8 cellular contexts compared by ENCODE assay signal in the genomic region with DNA sequence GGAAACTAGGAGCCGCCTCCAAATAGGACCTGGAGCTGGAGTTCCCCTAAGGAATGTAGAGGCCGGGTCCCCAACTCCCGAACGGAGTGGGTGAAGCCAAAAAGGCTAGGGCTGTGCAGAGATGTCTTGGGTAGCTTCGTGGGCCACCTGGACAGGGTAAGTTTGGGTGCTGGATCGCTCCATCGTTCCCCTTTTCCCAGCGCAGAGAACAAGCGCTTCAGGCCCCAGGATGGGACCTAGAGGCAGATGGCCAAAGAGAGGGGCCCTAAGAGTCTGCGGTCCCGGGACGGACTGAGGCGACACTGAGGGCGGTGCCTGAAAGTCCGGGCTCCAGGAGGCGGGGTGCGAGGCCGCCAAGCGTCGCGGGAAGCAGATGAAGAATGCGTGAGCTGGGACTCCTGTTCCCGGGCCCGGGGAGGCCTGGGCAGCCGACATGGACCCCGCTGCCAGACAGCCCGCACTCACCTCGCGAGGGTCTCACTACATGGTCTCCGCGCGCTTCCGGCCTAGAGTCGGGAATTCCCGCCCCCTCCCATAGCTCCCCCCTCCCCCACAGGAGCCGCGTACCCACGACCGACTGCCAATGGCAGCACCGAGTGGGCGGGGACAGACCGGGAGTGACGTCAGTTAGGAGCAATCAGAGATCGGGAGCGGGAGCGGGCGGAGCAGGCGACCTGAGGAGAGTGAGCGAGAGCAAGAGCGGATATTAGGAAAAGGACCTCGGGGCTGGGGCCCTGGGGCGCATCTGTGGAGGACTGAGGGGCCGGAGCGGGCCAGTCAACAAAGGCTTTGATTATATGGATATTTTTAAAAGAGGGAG. TPM values are rescaled to one million over a fixed set of nuclear protein-coding genes. Genes with fewer than 3 reads are reported as not detected.
DNase-seq lines count a peak whose midpoint lies in the region; ATAC-seq and TF ChIP-seq lines count a peak whose summit lies in the region.

SLC39A1 (minus strand) TSS at position 508 of the 820 bp plus-strand sequence. CDS start 822 bp downstream, outside the sequence.

- H3K4me3 Mint-ChIP-seq in GM23338, result peak within 1 kb of the TSS; percentile 81
- peak within 1 kb of the TSS; percentile 87 to 96 (median 91) for H3K4me3 Mint-ChIP-seq in naive thymus-derived CD4-positive, alpha-beta T cell
- peak within 1 kb of the TSS; percentile 87 for H3K4me3 Mint-ChIP-seq in stimulated activated memory B cell treated with anti-CD40 and anti-IgM and Interleukin-4, amounts not matched to agents 10 μg/mL and 1 μg/mL and 100 μg/mL, for 72 hours

- H3F3A ChIP-seq in GM23338 (replicated peaks; ENCODE audit: low read depth), result peaks cover 45% of the 10 kb centered on the region

- H3K9me3 ChIP-seq in RWPE2 (ENCODE audit: severe bottlenecking), result no peaks in the 10 kb centered on the region
- H3K9me3 ChIP-seq in naive thymus-derived CD4-positive, alpha-beta T cell (ENCODE audit: control insufficient read depth in 2 of 3, low read length in 3 of 3), result no peaks in the 10 kb centered on the region

- ATAC-seq in GM23338, result peak; percentile 54
- ATAC-seq in RWPE2 (ENCODE audit: low read depth), result peak; percentile 52
- peak; percentile 67 for ATAC-seq in naive thymus-derived CD4-positive, alpha-beta T cell
- peak; percentile 76 for ATAC-seq in stimulated activated memory B cell treated with anti-CD40 and anti-IgM and Interleukin-4, amounts not matched to agents 10 μg/mL and 1 μg/mL and 100 μg/mL, for 72 hours

- H3K4me2 ChIP-seq in GM23338, result peak within 1 kb of the TSS; percentile 97

- intact Hi-C loops in naive thymus-derived CD4-positive, alpha-beta T cell (cut with micrococcal nuclease), result loop anchor here (1.0 to 10.0 kb wide), 7 partner anchors 14 to 992 kb away; partner anchors contain the start of genes RPS27 (in 2 of the 2), JTB (in 1 of the 2), PBXIP1 (in 1 of the 2) and S100A6 (in 1 of the 2)

- no peaks in the 10 kb centered on the region for H4K20me1 ChIP-seq in GM23338 (replicated peaks; ENCODE audit: insufficient read depth)

- peaks cover 54% of the 10 kb centered on the region for H3K36me3 Mint-ChIP-seq in GM23338 (ENCODE audit: low read depth)
- peaks cover 0 to 14% (median 0%) of the 10 kb centered on the region in 5 donors for H3K36me3 Mint-ChIP-seq in naive thymus-derived CD4-positive, alpha-beta T cell
- peaks cover 25% of the 10 kb centered on the region for H3K36me3 Mint-ChIP-seq in stimulated activated memory B cell treated with anti-CD40 and anti-IgM and Interleukin-4, amounts not matched to agents 10 μg/mL and 1 μg/mL and 100 μg/mL, for 72 hours

- peaks cover 4% of the 10 kb centered on the region; the same call in 1 of the 3 replicates for H3K9me3 Mint-ChIP-seq in GM23338
- H3K9me3 Mint-ChIP-seq in naive thymus-derived CD4-positive, alpha-beta T cell, result no peaks in the 10 kb centered on the region
- no peaks in the 10 kb centered on the region for H3K9me3 Mint-ChIP-seq in stimulated activated memory B cell treated with anti-CD40 and anti-IgM and Interleukin-4, amounts not matched to agents 10 μg/mL and 1 μg/mL and 100 μg/mL, for 72 hours

- TF ChIP-seq CTCF in GM23338 (conservative IDR thresholded peaks at IDR 0.05; ENCODE audit: low read depth in 2 of 2) (no peak; a peak in 1 of 4 replicates), RWPE2 (IDR thresholded peaks at IDR 0.05; ENCODE audit: poor library complexity, severe bottlenecking) (no peak)

- H3K27me3 ChIP-seq in GM23338 (ENCODE audit: insufficient read depth) (no peaks in the 10 kb centered on the region), RWPE2 (ENCODE audit: insufficient read depth, poor library complexity, severe bottlenecking) (no peaks in the 10 kb centered on the region)
- H3K27me3 ChIP-seq in naive thymus-derived CD4-positive, alpha-beta T cell (ENCODE audit: control insufficient read depth in 2 of 2, insufficient read depth in 2 of 2, low read length in 2 of 2), result no peaks in the 10 kb centered on the region

- DNase-seq in DMS53 treated with DMSO at 0.1 percent for 48 hours (lab: John Stamatoyannopoulos, UW; ENCODE audit: unreplicated experiment), result peak; percentile 90
- DNase-seq in GM23338 (ENCODE audit: low spot score), result peak; percentile 100
- DNase-seq in M059J (ENCODE audit: low read depth), result peak; percentile 96
- DNase-seq in RWPE2 (ENCODE audit: low spot score), result peak; percentile 99
- DNase-seq in activated T-helper 1 cell treated with anti-CD3 and anti-CD28 coated beads, Interleukin-2, amount 50 U/mL, for 16 hours (ENCODE audit: low read depth in 1 of 2, low spot score in 1 of 2), result peak; percentile 88 to 90
- DNase-seq in fibroblast of gingiva (ENCODE audit: low read depth), result peak; percentile 96
- peak; percentile 82 to 96 (median 86) for DNase-seq in naive thymus-derived CD4-positive, alpha-beta T cell

- peaks cover 14% of the 10 kb centered on the region for H3K36me3 ChIP-seq in GM23338 (ENCODE audit: insufficient read depth)
- peaks cover 18% of the 10 kb centered on the region for H3K36me3 ChIP-seq in RWPE2 (ENCODE audit: low read depth)
- peaks cover 0 to 10% (median 0%) of the 10 kb centered on the region in 3 experiments for H3K36me3 ChIP-seq in naive thymus-derived CD4-positive, alpha-beta T cell (ENCODE audit: control insufficient read depth in 2 of 3, insufficient read depth in 3 of 3, low read length in 3 of 3)

- CTCF ChIA-PET in naive thymus-derived CD4-positive, alpha-beta T cell (lab: Charles Lee), result interaction anchor here (1.0 to 1.3 kb wide), 4 partner anchors 18 to 166 kb away, joined by 3 to 5 read pairs (median 4); no protein-coding TSS in a partner anchor

- peaks cover 42% of the 10 kb centered on the region for H3K4me1 Mint-ChIP-seq in GM23338
- peaks cover 39 to 72% (median 67%) of the 10 kb centered on the region in 7 donors for H3K4me1 Mint-ChIP-seq in naive thymus-derived CD4-positive, alpha-beta T cell
- H3K4me1 Mint-ChIP-seq in stimulated activated memory B cell treated with anti-CD40 and anti-IgM and Interleukin-4, amounts not matched to agents 10 μg/mL and 1 μg/mL and 100 μg/mL, for 72 hours, result peaks cover 69% of the 10 kb centered on the region

- POLR2A ChIA-PET in naive thymus-derived CD4-positive, alpha-beta T cell (lab: Charles Lee), result interaction anchor here (0.5 to 12.8 kb wide), 17 partner anchors 9 to 1834 kb away, joined by 3 to 159 read pairs (median 4); partner anchors contain the start of genes DENND4B, GATAD2B, JTB and RAB13

- peak within 1 kb of the TSS; percentile 83 for H3K4me3 ChIP-seq in GM23338
- H3K4me3 ChIP-seq in RWPE2 (ENCODE audit: severe bottlenecking), result peak within 1 kb of the TSS; percentile 54
- H3K4me3 ChIP-seq in naive thymus-derived CD4-positive, alpha-beta T cell (ENCODE audit: low read length), result peak within 1 kb of the TSS; percentile 91

- peak within 1 kb of the TSS; percentile 96 for H3K27ac Mint-ChIP-seq in GM23338
- H3K27ac Mint-ChIP-seq in naive thymus-derived CD4-positive, alpha-beta T cell, result peak within 1 kb of the TSS; percentile 88 to 98 (median 93)
- H3K27ac Mint-ChIP-seq in stimulated activated memory B cell treated with anti-CD40 and anti-IgM and Interleukin-4, amounts not matched to agents 10 μg/mL and 1 μg/mL and 100 μg/mL, for 72 hours, result peak within 1 kb of the TSS; percentile 85

- peaks cover 40% of the 10 kb centered on the region for H3K4me1 ChIP-seq in GM23338 (ENCODE audit: insufficient read depth)
- H3K4me1 ChIP-seq in RWPE2 (ENCODE audit: insufficient read depth, poor library complexity, severe bottlenecking), result peaks cover 11% of the 10 kb centered on the region
- H3K4me1 ChIP-seq in naive thymus-derived CD4-positive, alpha-beta T cell (ENCODE audit: control insufficient read depth in 2 of 2, insufficient read depth in 2 of 2, low read length in 2 of 2), result peaks cover 32 to 36% of the 10 kb centered on the region in 2 donors

- H3K79me2 ChIP-seq in GM23338 (replicated peaks; ENCODE audit: insufficient read depth), result peaks cover 48% of the 10 kb centered on the region

- H3K27me3 Mint-ChIP-seq in GM23338 (ENCODE audit: insufficient read depth, low read depth, poor library complexity), result peaks cover 26% of the 10 kb centered on the region
- no peaks in the 10 kb centered on the region for H3K27me3 Mint-ChIP-seq in naive thymus-derived CD4-positive, alpha-beta T cell
- H3K27me3 Mint-ChIP-seq in stimulated activated memory B cell treated with anti-CD40 and anti-IgM and Interleukin-4, amounts not matched to agents 10 μg/mL and 1 μg/mL and 100 μg/mL, for 72 hours, result no peaks in the 10 kb centered on the region

- peak within 1 kb of the TSS; percentile 100 for H3K27ac ChIP-seq in GM23338 (ENCODE audit: low read depth)
- peak within 1 kb of the TSS; percentile 92 for H3K27ac ChIP-seq in RWPE2 (ENCODE audit: poor library complexity, severe bottlenecking)
- H3K27ac ChIP-seq in naive thymus-derived CD4-positive, alpha-beta T cell (ENCODE audit: low read depth, low read length), result peak within 1 kb of the TSS; percentile 84

- no peaks in the 10 kb centered on the region for H3K9me2 ChIP-seq in GM23338 (ENCODE audit: insufficient read depth)

- H2AFZ ChIP-seq in GM23338, result no peak within 1 kb of the TSS

TF ChIP-seq in GM23338, 12 proteins besides CTCF, POLR2A, EP300 and RAD21 (continues in another document):
- TF ChIP-seq STAT1 (IDR thresholded peaks at IDR 0.05; ENCODE audit: unreplicated experiment) (no peak), EZH2phosphoT487 (IDR thresholded peaks at IDR 0.05; ENCODE audit: unreplicated experiment) (no peak), ZNF114 (CRISPR knock-in tag; IDR thresholded peaks at IDR 0.05) (no peak)
- TF ChIP-seq, protein P1, sequence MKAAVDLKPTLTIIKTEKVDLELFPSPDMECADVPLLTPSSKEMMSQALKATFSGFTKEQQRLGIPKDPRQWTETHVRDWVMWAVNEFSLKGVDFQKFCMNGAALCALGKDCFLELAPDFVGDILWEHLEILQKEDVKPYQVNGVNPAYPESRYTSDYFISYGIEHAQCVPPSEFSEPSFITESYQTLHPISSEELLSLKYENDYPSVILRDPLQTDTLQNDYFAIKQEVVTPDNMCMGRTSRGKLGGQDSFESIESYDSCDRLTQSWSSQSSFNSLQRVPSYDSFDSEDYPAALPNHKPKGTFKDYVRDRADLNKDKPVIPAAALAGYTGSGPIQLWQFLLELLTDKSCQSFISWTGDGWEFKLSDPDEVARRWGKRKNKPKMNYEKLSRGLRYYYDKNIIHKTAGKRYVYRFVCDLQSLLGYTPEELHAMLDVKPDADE (IDR thresholded peaks at IDR 0.05), result 0 out of 2 replicates have a peak, but pooled peaks have one; percentile 18

RNA-seq across cellular contexts. Expression of gene SLC39A1, which starts in this region (rescaled TPM):
- 218 and 220 TPM in 2 replicates for total RNA-seq in GM23338 (2014; rRNA removed; shearing (Covaris generic))
- 87.3 and 91.3 TPM in 2 replicates for polyA plus RNA-seq in GM23338 (2016; fragmentation: Nextera tagmentation; extraction: Ambion mirVana)
- 120 and 138 TPM in 2 replicates for total RNA-seq in M059J (2014; rRNA removed; shearing (Covaris generic))
- total RNA-seq in naive thymus-derived CD4-positive, alpha-beta T cell, result 10 to 100 TPM; 14.4 to 53.2 (median 18.7) TPM
- 10 to 100 TPM; 27.8 to 37.4 TPM for polyA plus RNA-seq in naive thymus-derived CD4-positive, alpha-beta T cell

Comparison
In these comparisons a context has a peak if more than half of its experiments do, and no peak if none do; other contexts are left out.
1. Peak in every context shown above with its lines: DNase-seq, ATAC-seq, H3K4me3 ChIP-seq and H3K27ac ChIP-seq.